ENCODE assay signal across 21 cellular contexts in genomic region chr18:55310044-55310676, GRCh38.
"Had no signal": no experiment of that assay in that cellular context is flagged by ENCODE, and none has a peak within 500 bp of the region (broad histone marks: within the 10 kb centered on the region; RNA-seq: fewer than 3 reads in every experiment).

No MANE protein-coding gene starts in this region.

- H3K27me3 Mint-ChIP-seq: activated CD8-positive, alpha-beta T cell treated with anti-CD3 and anti-CD28 coated beads for 36 hours had no signal

- DNase-seq: activated CD4-positive, alpha-beta T cell treated with anti-CD3 and anti-CD28 coated beads for 4 hours; activated CD8-positive, alpha-beta T cell treated with anti-CD3 and anti-CD28 coated beads for 36 hours; activated effector memory CD4-positive, alpha-beta T cell treated with anti-CD3 and anti-CD28 coated beads, Interleukin-2, amount 50 U/mL, for 16 hours; activated T-cell treated with anti-CD3 and anti-CD28 coated beads, Interleukin-2, amount 50 U/mL, for 48 hours; amniotic stem cell; caudate nucleus; esophagus squamous epithelium; head of caudate nucleus; kidney glomerular epithelial cell; lower lobe of right lung; pancreas; small intestine; stimulated activated CD4-positive, alpha-beta T cell treated with anti-CD3 and anti-CD28 coated beads, Interleukin-4, amount 100 ng/mL, for 4 hours; stimulated activated CD8-positive, alpha-beta memory T cell treated with anti-CD3 and anti-CD28 coated beads, Interleukin-4, amount 100 ng/mL, for 48 hours; stimulated activated naive CD8-positive, alpha-beta T cell treated with anti-CD3 and anti-CD28 coated beads, Interleukin-15, Interleukin-2, amounts not matched to agents 100 U/mL and 50 U/mL, for 24 hours; T-helper 1 cell; T1000; transverse colon had no signal

- H3K27ac Mint-ChIP-seq: activated CD8-positive, alpha-beta T cell treated with anti-CD3 and anti-CD28 coated beads for 36 hours; activated naive CD8-positive, alpha-beta T cell had no signal

- FAIRE-seq: colon, pancreas, small intestine had no signal

- H3K4me3 Mint-ChIP-seq: activated CD8-positive, alpha-beta T cell treated with anti-CD3 and anti-CD28 coated beads for 36 hours; activated naive CD8-positive, alpha-beta T cell had no signal

- H3K4me3 ChIP-seq: esophagus squamous epithelium, lower lobe of right lung, pancreas, transverse colon, vagina had no signal

- H3K9me3 Mint-ChIP-seq: activated CD8-positive, alpha-beta T cell treated with anti-CD3 and anti-CD28 coated beads for 36 hours had no signal

- ATAC-seq: activated CD8-positive, alpha-beta T cell treated with anti-CD3 and anti-CD28 coated beads for 36 hours; lower lobe of right lung; pancreas; stimulated activated naive CD8-positive, alpha-beta T cell treated with anti-CD3 and anti-CD28 coated beads, Interleukin-15, Interleukin-2, amounts not matched to agents 100 U/mL and 50 U/mL, for 24 hours had no signal

- H3K4me1 ChIP-seq: pancreas had no signal

- H3K27ac ChIP-seq: esophagus squamous epithelium, lower lobe of right lung, pancreas, transverse colon, vagina had no signal

- H3K36me3 Mint-ChIP-seq: activated naive CD8-positive, alpha-beta T cell had no signal

- H3K27me3 ChIP-seq: esophagus squamous epithelium, pancreas, transverse colon, vagina had no signal
